In genomic region chr7:16812542-16813231, GRCh38 we compare ENCODE assay signal across 23 cellular contexts. TPM values are rescaled to one million over a fixed set of nuclear protein-coding genes. Genes with fewer than 3 reads are reported as not detected.
"Had no signal": no experiment of that assay in that cellular context is flagged by ENCODE, and none has a peak within 500 bp of the region (broad histone marks: within the 10 kb centered on the region; RNA-seq: fewer than 3 reads in every experiment).

No MANE protein-coding gene starts in this region.

- H3K27me3 Mint-ChIP-seq: brain; dendritic cell treated with granulocyte-macrophage colony-stimulating factor and Interleukin-4, amounts not matched to agents 40 ng/mL and 50 ng/mL, for 4 days; progenitor cell of endocrine pancreas; type B pancreatic cell had no signal

- H3K4me1 ChIP-seq: right atrium auricular region had no signal

- H3K27me3 ChIP-seq: left lung, right atrium auricular region had no signal

- H3K4me3 ChIP-seq: heart right ventricle, left lung, mucosa of descending colon, right atrium auricular region, skin epidermis had no signal

- H3K4me1 Mint-ChIP-seq: activated CD4-positive, alpha-beta T cell treated with anti-CD3 and anti-CD28 coated beads, Interleukin-2, amount 10 ng/mL, durations not matched to agents 24 days and 14 days; central memory CD8-positive, alpha-beta T cell; natural killer cell had no signal

- H3K4me3 Mint-ChIP-seq: activated CD4-positive, alpha-beta T cell treated with anti-CD3 and anti-CD28 coated beads, Interleukin-2, amount 10 ng/mL, durations not matched to agents 24 days and 14 days; activated CD8-positive, alpha-beta T cell treated with anti-CD3 and anti-CD28 coated beads, Interleukin-2, amount 10 ng/mL, durations not matched to agents 7 days and 5 days; activated T-cell treated with anti-CD3 and anti-CD28 coated beads, Interleukin-2, amount 50 U/mL, for 72 hours; brain; central memory CD8-positive, alpha-beta T cell; dendritic cell treated with granulocyte-macrophage colony-stimulating factor and Interleukin-4, amounts not matched to agents 40 ng/mL and 50 ng/mL, for 4 days; natural killer cell; T-helper 2 cell treated with Interferon-gamma antibody and Interleukin-4, amounts not matched to agents 5 μg/mL and 100 μg/mL, for 36 hours; type B pancreatic cell had no signal

- H3K9me3 Mint-ChIP-seq: activated CD4-positive, alpha-beta T cell treated with anti-CD3 and anti-CD28 coated beads, Interleukin-2, amount 10 ng/mL, durations not matched to agents 24 days and 14 days; activated naive CD4-positive, alpha-beta T cell treated with anti-CD3 and anti-CD28 coated beads, Interleukin-2, amount 50 U/mL, for 72 hours; activated T-cell treated with anti-CD3 and anti-CD28 coated beads, Interleukin-2, amount 50 U/mL, for 72 hours; brain; central memory CD8-positive, alpha-beta T cell; dendritic cell treated with granulocyte-macrophage colony-stimulating factor and Interleukin-4, amounts not matched to agents 40 ng/mL and 50 ng/mL, for 4 days; natural killer cell; T-helper 2 cell treated with Interferon-gamma antibody and Interleukin-4, amounts not matched to agents 5 μg/mL and 100 μg/mL, for 36 hours; type B pancreatic cell had no signal

- H3K27ac ChIP-seq: heart right ventricle, right atrium auricular region, skin epidermis had no signal

- H3K36me3 ChIP-seq: heart right ventricle, left lung, right atrium auricular region had no signal

- H3K27ac Mint-ChIP-seq: activated CD4-positive, alpha-beta T cell treated with anti-CD3 and anti-CD28 coated beads, Interleukin-2, amount 10 ng/mL, durations not matched to agents 24 days and 14 days; activated CD8-positive, alpha-beta T cell treated with anti-CD3 and anti-CD28 coated beads, Interleukin-2, amount 10 ng/mL, durations not matched to agents 7 days and 5 days; activated naive CD4-positive, alpha-beta T cell treated with anti-CD3 and anti-CD28 coated beads, Interleukin-2, amount 50 U/mL, for 72 hours; activated T-cell treated with anti-CD3 and anti-CD28 coated beads, Interleukin-2, amount 50 U/mL, for 72 hours; dendritic cell treated with granulocyte-macrophage colony-stimulating factor and Interleukin-4, amounts not matched to agents 40 ng/mL and 50 ng/mL, for 4 days; natural killer cell; progenitor cell of endocrine pancreas; T-helper 2 cell treated with Interferon-gamma antibody and Interleukin-4, amounts not matched to agents 5 μg/mL and 100 μg/mL, for 36 hours had no signal

- H3K9me3 ChIP-seq: heart right ventricle, left lung, mucosa of descending colon, right atrium auricular region had no signal

- ATAC-seq: activated CD8-positive, alpha-beta T cell treated with anti-CD3 and anti-CD28 coated beads, Interleukin-2, amount 10 ng/mL, durations not matched to agents 7 days and 5 days; activated naive CD4-positive, alpha-beta T cell treated with anti-CD3 and anti-CD28 coated beads, Interleukin-2, amount 50 U/mL, for 72 hours; activated T-cell treated with anti-CD3 and anti-CD28 coated beads, Interleukin-2, amount 50 U/mL, for 72 hours; mucosa of descending colon; natural killer cell had no signal

- DNase-seq: activated CD4-positive, alpha-beta T cell treated with anti-CD3 and anti-CD28 coated beads, Interleukin-2, amount 10 ng/mL, durations not matched to agents 24 days and 14 days; activated CD4-positive, CD25-positive, alpha-beta regulatory T cell; activated CD8-positive, alpha-beta memory T cell treated with anti-CD3 and anti-CD28 coated beads, Interleukin-2, amount 50 U/mL, for 4 hours; activated CD8-positive, alpha-beta T cell treated with anti-CD3 and anti-CD28 coated beads, Interleukin-2, amount 10 ng/mL, durations not matched to agents 7 days and 5 days; activated gamma-delta T cell; activated T-cell treated with anti-CD3 and anti-CD28 coated beads, Interleukin-2, amount 50 U/mL, for 72 hours; effector memory CD4-positive, alpha-beta T cell; heart right ventricle; left lung; mucosa of descending colon; natural killer cell; stimulated activated CD4-positive, alpha-beta T cell treated with anti-CD3 and anti-CD28 coated beads, Interleukin-15, amount 100 ng/mL, for 24 hours; stimulated activated CD4-positive, alpha-beta T cell treated with anti-CD3 and anti-CD28 coated beads, Interleukin-4, amount 100 ng/mL, for 1 hour; stimulated activated naive CD4-positive, alpha-beta T cell had no signal

- H3K36me3 Mint-ChIP-seq: activated naive CD4-positive, alpha-beta T cell treated with anti-CD3 and anti-CD28 coated beads, Interleukin-2, amount 50 U/mL, for 72 hours; brain; natural killer cell; type B pancreatic cell had no signal

RNA-seq across cellular contexts. Expression of gene AGR2, which starts 7.9 kb away (rescaled TPM):
- total RNA-seq: activated CD4-positive, alpha-beta T cell treated with anti-CD3 and anti-CD28 coated beads, Interleukin-2, amount 10 ng/mL, durations not matched to agents 24 days and 14 days; activated CD8-positive, alpha-beta T cell treated with anti-CD3 and anti-CD28 coated beads, Interleukin-2, amount 10 ng/mL, durations not matched to agents 7 days and 5 days; activated naive CD4-positive, alpha-beta T cell treated with anti-CD3 and anti-CD28 coated beads, Interleukin-2, amount 50 U/mL, for 72 hours; activated T-cell treated with anti-CD3 and anti-CD28 coated beads, Interleukin-2, amount 50 U/mL, for 72 hours; heart right ventricle; natural killer cell; right atrium auricular region had no signal
- polyA plus RNA-seq: heart right ventricle had no signal
